ENCODE assay signal across 1 cellular context in genomic region chr15:89630974-89631901, GRCh38.
TF ChIP-seq lines count a peak whose summit lies in the region.

No MANE protein-coding gene starts in this region.

TF ChIP-seq in K562, 482 proteins besides CTCF, POLR2A, EP300 and RAD21:
- TF ChIP-seq ZFP91 (CRISPR knock-in tag; IDR thresholded peaks at IDR 0.05) (no peak), XRCC5 (IDR thresholded peaks at IDR 0.05; ENCODE audit: low read depth, low read length) (no peak), MXI1 (IDR thresholded peaks at IDR 0.05; ENCODE audit: low read depth, low read length) (no peak), HNRNPUL1 (IDR thresholded peaks at IDR 0.05; ENCODE audit: low read length) (no peak), BRD4 (IDR thresholded peaks at IDR 0.05) (no peak), ZNF655 (CRISPR knock-in tag; IDR thresholded peaks at IDR 0.05) (no peak), POLR2G (IDR thresholded peaks at IDR 0.05; ENCODE audit: low read depth, low read length) (peak; percentile 75), NRF1 (conservative IDR thresholded peaks at IDR 0.05 in 1 of 2, IDR thresholded peaks at IDR 0.05 in 1 of 2) (no peak), SUPT5H (IDR thresholded peaks at IDR 0.05) (peak; percentile 23), ZNF217 (CRISPR knock-in tag; IDR thresholded peaks at IDR 0.05) (no peak), FOXJ2 (tag; IDR thresholded peaks at IDR 0.05) (no peak), ZNF609 (CRISPR knock-in tag; IDR thresholded peaks at IDR 0.05; ENCODE audit: borderline replicate concordance) (no peak), EP400 (IDR thresholded peaks at IDR 0.05) (no peak), ETS1 (conservative IDR thresholded peaks at IDR 0.05; ENCODE audit: control insufficient read depth, low read depth, low read length) (no peak), SAFB2 (IDR thresholded peaks at IDR 0.05; ENCODE audit: borderline replicate concordance, low read depth, low read length, severe bottlenecking) (no peak), PCBP2 (IDR thresholded peaks at IDR 0.05; ENCODE audit: low read depth, low read length, poor library complexity, severe bottlenecking) (no peak), PRMT5 (CRISPR knock-in tag; IDR thresholded peaks at IDR 0.05) (no peak), RBM22 (IDR thresholded peaks at IDR 0.05; ENCODE audit: low read depth, low read length, poor library complexity, severe bottlenecking) (peak; percentile 69), ZC3H8 (IDR thresholded peaks at IDR 0.05) (no peak), ZBTB33 (CRISPR knock-in tag; IDR thresholded peaks at IDR 0.05) (0 out of 2 replicates have a peak, but pooled peaks have one; percentile 12), RBM14 (IDR thresholded peaks at IDR 0.05; ENCODE audit: borderline replicate concordance, insufficient read depth, low read depth, low read length) (no peak), BHLHE40 (IDR thresholded peaks at IDR 0.05; ENCODE audit: low read length) (no peak), ZNF407 (IDR thresholded peaks at IDR 0.05; ENCODE audit: low read depth) (no peak), MECOM (CRISPR knock-in tag; IDR thresholded peaks at IDR 0.05) (no peak), HNRNPL (IDR thresholded peaks at IDR 0.05; ENCODE audit: low read depth, low read length) (no peak), MTA3 (IDR thresholded peaks at IDR 0.05; ENCODE audit: borderline replicate concordance) (no peak)
TF ChIP-seq in K562: peak in this region for 4.
